15 cellular contexts compared by ENCODE assay signal in the genomic region with DNA sequence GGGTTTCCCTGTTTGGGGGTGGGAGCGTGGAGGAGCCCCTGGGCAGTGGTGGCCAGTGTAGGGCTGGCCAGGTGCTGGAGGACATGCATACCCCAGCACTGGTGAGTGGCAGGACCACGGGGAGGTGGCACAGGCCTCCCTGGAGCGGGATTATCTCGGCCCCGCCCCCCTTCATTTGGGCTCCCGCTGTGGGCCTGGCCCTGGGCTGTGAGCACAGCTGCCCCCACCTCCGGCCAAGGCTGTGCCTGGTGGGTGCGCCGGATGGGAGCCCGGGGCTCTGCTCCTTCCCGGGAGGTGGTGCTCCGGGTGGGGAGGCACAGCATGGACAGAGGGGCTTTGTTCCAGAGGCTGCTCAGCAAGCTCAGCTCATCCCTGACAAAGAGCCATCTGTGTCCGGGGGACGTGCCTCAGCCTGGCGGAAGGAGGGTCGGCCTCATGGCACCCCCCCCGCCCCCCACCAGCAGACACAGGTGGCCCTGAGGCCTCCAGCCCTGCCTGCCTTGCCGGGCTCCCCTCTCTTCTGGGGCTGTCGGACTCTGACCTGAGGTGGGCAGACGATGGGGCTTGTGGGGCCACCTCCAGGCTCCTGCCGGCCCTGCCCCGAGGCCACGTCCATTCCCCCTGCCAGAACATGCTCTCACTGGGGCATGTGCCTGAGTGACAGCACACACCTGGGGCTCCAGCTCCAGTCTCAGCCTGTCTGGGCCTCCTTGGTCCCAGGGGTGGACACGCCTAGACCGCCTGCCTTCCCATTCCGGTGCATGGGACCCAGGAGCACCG. TPM values are rescaled to one million over a fixed set of nuclear protein-coding genes. Genes with fewer than 3 reads are reported as not detected.
A peak's percentile ranks its signal among the peaks of the same experiment; 100 is the strongest.
DNase-seq lines count a peak whose midpoint lies in the region; ATAC-seq, FAIRE-seq and TF ChIP-seq lines count a peak whose summit lies in the region.
"Had no signal": no experiment of that assay in that cellular context is flagged by ENCODE, and none has a peak within 500 bp of the region (broad histone marks: within the 10 kb centered on the region; RNA-seq: fewer than 3 reads in every experiment).

No MANE protein-coding gene starts in this region.

- CTCF ChIA-PET in mammary epithelial cell (lab: Charles Lee; ENCODE audit: low non-redundant PET) = interaction anchor here (0.5 to 0.6 kb wide), 2 partner anchors 57 to 918 kb away, joined by 3 to 6 read pairs; no protein-coding TSS in a partner anchor
- CTCF ChIA-PET in HepG2 (lab: Yijun Ruan, JAX; ENCODE audit: low intra/inter-chr PET ratio, low total read pairs) = no interaction called here

- H3K4me3 Mint-ChIP-seq in activated T-cell treated with anti-CD3 and anti-CD28 coated beads, Interleukin-2, amount 50 U/mL, for 24 hours = no peak overlapping the region

- ATAC-seq in HepG2 = peak; percentile 62
- no peak for ATAC-seq in GM18517 (IDR thresholded peaks at IDR 0.05; ENCODE audit: unreplicated experiment)
- ATAC-seq: PC-3 had no signal

- H3K27ac ChIP-seq in mammary epithelial cell (ENCODE audit: insufficient read depth, low read depth, low read length) (no peak overlapping the region), HepG2 (ENCODE audit: extremely low read length, insufficient read depth, low read length) (peak overlapping the region; percentile 96), testis (no peak overlapping the region)
- H3K27ac ChIP-seq: ascending aorta, transverse colon had no signal

- H3K9ac ChIP-seq in mammary epithelial cell (ENCODE audit: insufficient read depth, low read length) (no peak overlapping the region), HepG2 (ENCODE audit: insufficient read depth, low read depth, low read length) (peak overlapping the region; percentile 79)

- DNase-seq in activated T-cell treated with anti-CD3 and anti-CD28 coated beads, Interleukin-2, amount 50 U/mL, for 24 hours = peak; percentile 30
- DNase-seq in activated T-cell treated with anti-CD3 and anti-CD28 coated beads for 4 hours (no peak), mammary epithelial cell (no peak), HepG2 (ENCODE audit: low spot score) (peak; percentile 91), testis (peak; percentile 50), NCI-H2196 (lab: John Stamatoyannopoulos, UW; ENCODE audit: unreplicated experiment) (no peak), NCI-H446 treated with DMSO at 0.1 percent for 48 hours (lab: John Stamatoyannopoulos, UW) (no peak)
- DNase-seq: ACHN; activated CD8-positive, alpha-beta memory T cell treated with anti-CD3 and anti-CD28 coated beads, Interleukin-2, amount 50 U/mL, for 4 hours; DMS53; PC-3; transverse colon had no signal

- dilution Hi-C loops in mammary epithelial cell (cut with HindIII; ENCODE audit: low sequenced_read_pairs) = no loop called here

- H3K79me2 ChIP-seq in mammary epithelial cell (ENCODE audit: insufficient read depth, low read length) (no peaks in the 10 kb centered on the region), HepG2 (ENCODE audit: insufficient read depth, low read length) (peaks cover 18% of the 10 kb centered on the region)

- H3K4me2 ChIP-seq in mammary epithelial cell (ENCODE audit: insufficient read depth, low read depth, low read length) (peak overlapping the region; percentile 26), HepG2 (ENCODE audit: low read depth, low read length) (peak overlapping the region; percentile 67)

- TF ChIP-seq POLR2A in HepG2 (IDR thresholded peaks at IDR 0.05; ENCODE audit: insufficient read depth in 1 of 2, low read depth in 2 of 2, low read length in 2 of 2) (peak in 1 of 2 experiments; percentile 54; a peak in 2 of 4 replicates), testis (IDR thresholded peaks at IDR 0.05) (no peak)

- TF ChIP-seq EP300 in HepG2 (IDR thresholded peaks at IDR 0.05; ENCODE audit: low read depth in 2 of 2, low read length in 2 of 2) = peak in 1 of 2 experiments; percentile 66; a peak in 2 of 4 replicates
- TF ChIP-seq EP300 in HepG2 (CRISPR knock-in tag; IDR thresholded peaks at IDR 0.05; ENCODE audit: borderline replicate concordance) = peak; percentile 77

- H3K9me3 ChIP-seq in mammary epithelial cell (replicated peaks; ENCODE audit: insufficient read depth, low read length) (no peaks in the 10 kb centered on the region), HepG2 (ENCODE audit: low read length) (no peaks in the 10 kb centered on the region), testis (no peaks in the 10 kb centered on the region)
- H3K9me3 ChIP-seq: ascending aorta, transverse colon had no signal

- H3K27me3 Mint-ChIP-seq in activated T-cell treated with anti-CD3 and anti-CD28 coated beads, Interleukin-2, amount 50 U/mL, for 24 hours = no peaks in the 10 kb centered on the region

- peak; percentile 72 for FAIRE-seq in HepG2 (lab: Jason Lieb, UNC)
- FAIRE-seq: endometrium had no signal

- POLR2A ChIA-PET in HepG2 (lab: Yijun Ruan, JAX) = interaction anchor here (0.9 to 1.8 kb wide), 6 partner anchors 8 to 199 kb away, joined by 3 to 8 read pairs (median 4); partner anchors contain the start of genes BRF1 and TMEM121

- TF ChIP-seq CTCF in mammary epithelial cell (conservative IDR thresholded peaks at IDR 0.05 in 1 of 2, IDR thresholded peaks at IDR 0.05 in 1 of 2; ENCODE audit: extremely low read depth in 1 of 2, insufficient read depth in 1 of 2, low read depth in 1 of 2, low read length in 2 of 2) (no peak), HepG2 (CRISPR knock-in tag; IDR thresholded peaks at IDR 0.05) (peak; percentile 44), testis (IDR thresholded peaks at IDR 0.05) (no peak)

- H3K9me3 Mint-ChIP-seq in activated T-cell treated with anti-CD3 and anti-CD28 coated beads, Interleukin-2, amount 50 U/mL, for 24 hours = no peaks in the 10 kb centered on the region

- peaks cover 20% of the 10 kb centered on the region for H3K36me3 Mint-ChIP-seq in activated T-cell treated with anti-CD3 and anti-CD28 coated beads, Interleukin-2, amount 50 U/mL, for 24 hours (ENCODE audit: low read depth)

- no peak overlapping the region for H3K4me3 ChIP-seq in mammary epithelial cell (replicated peaks in 1 of 3; ENCODE audit: insufficient read depth in 1 of 3, low read depth in 2 of 3, low read length in 3 of 3)
- peak overlapping the region in 2 of 3 experiments; percentile 6 to 52; a peak in 2 of 6 replicates for H3K4me3 ChIP-seq in HepG2 (replicated peaks in 1 of 3; ENCODE audit: insufficient read depth in 1 of 3, low read depth in 2 of 3, low read length in 3 of 3)
- no peak overlapping the region for H3K4me3 ChIP-seq in testis
- H3K4me3 ChIP-seq: ascending aorta, transverse colon had no signal

- H3K4me1 Mint-ChIP-seq in activated T-cell treated with anti-CD3 and anti-CD28 coated beads, Interleukin-2, amount 50 U/mL, for 24 hours (ENCODE audit: low read depth) = no peaks in the 10 kb centered on the region

- H3K4me1 ChIP-seq in mammary epithelial cell (ENCODE audit: insufficient read depth, low read length) (peaks cover 18% of the 10 kb centered on the region), HepG2 (ENCODE audit: insufficient read depth, low read length) (peaks cover 92% of the 10 kb centered on the region), testis (peaks cover 9% of the 10 kb centered on the region)
- H3K4me1 ChIP-seq: ascending aorta, transverse colon had no signal

- no TSS peak for BruUV-seq in mammary epithelial cell (replicated peaks; lab: Mats Ljungman, UMichigan)
- no TSS peak for BruUV-seq in HepG2 (replicated peaks; lab: Mats Ljungman, UMichigan)

- H3K36me3 ChIP-seq in mammary epithelial cell (ENCODE audit: insufficient read depth, low read length) = no peaks in the 10 kb centered on the region
- H3K36me3 ChIP-seq in HepG2 (replicated peaks in 1 of 2; ENCODE audit: control insufficient read depth in 1 of 2, insufficient read depth in 2 of 2, low read length in 2 of 2) = no peaks in the 10 kb centered on the region; a peak in 1 of 5 replicates
- H3K36me3 ChIP-seq in testis (ENCODE audit: low read depth, missing control alignments) = no peaks in the 10 kb centered on the region
- H3K36me3 ChIP-seq: transverse colon had no signal

- H4K20me1 ChIP-seq in mammary epithelial cell (ENCODE audit: insufficient read depth, low read length) (no peaks in the 10 kb centered on the region), HepG2 (ENCODE audit: insufficient read depth, low read length) (no peaks in the 10 kb centered on the region)

- H3K27ac Mint-ChIP-seq in activated T-cell treated with anti-CD3 and anti-CD28 coated beads, Interleukin-2, amount 50 U/mL, for 24 hours = no peak overlapping the region

- intact Hi-C loops in mammary epithelial cell (cut with micrococcal nuclease) = no loop called here
- intact Hi-C loops in HepG2 (cut with micrococcal nuclease; ENCODE audit: unreplicated experiment) = loop anchor here (1.0 to 10.0 kb wide), 2 partner anchors 8 to 185 kb away; partner anchors contain the start of genes PACS2 and TEDC1
- intact Hi-C loops in testis (cut with DNase I; ENCODE audit: low total_unique reads) = no loop called here

- H3K27me3 ChIP-seq in mammary epithelial cell (ENCODE audit: insufficient read depth, low read length) (no peaks in the 10 kb centered on the region), HepG2 (ENCODE audit: control insufficient read depth in 1 of 2, insufficient read depth in 2 of 2, low read length in 2 of 2) (no peaks in the 10 kb centered on the region), testis (no peaks in the 10 kb centered on the region)
- H3K27me3 ChIP-seq: ascending aorta, transverse colon had no signal

- no peak; the same call in 1 of the 2 replicates for TF ChIP-seq RAD21 in HepG2 (CRISPR knock-in tag; IDR thresholded peaks at IDR 0.05)

- in situ Hi-C loops in mammary epithelial cell (cut with MboI; ENCODE audit: low sequenced_read_pairs in 2 of 2) = no loop called here
- in situ Hi-C loops in HepG2 (cut with HindIII; ENCODE audit: extremely low pct_ligation_motif_present, low pct_unique_long_range_greater_than_20kb) = no loop called here

- 11% methylated on average over 12 of the region's 27 CpGs for WGBS in mammary epithelial cell (ENCODE audit: low coverage, missing lambda C conversion rate)
- no CpG with 5 or more reads among the region's 27 CpGs for WGBS in HepG2 (ENCODE audit: low lambda C conversion rate)
- WGBS in testis, 2 donors = 60 to 70% methylated on average over 1 to 27 of the region's 27 CpGs

- H2AFZ ChIP-seq in mammary epithelial cell (ENCODE audit: low read depth, low read length) (peak overlapping the region; percentile 25), HepG2 (ENCODE audit: low read length) (no peak overlapping the region)

RNA-seq across cellular contexts. Expression of gene TEDC1, which starts 8.4 kb away (rescaled TPM):
- total RNA-seq in mammary epithelial cell (10 to 100 TPM in 1 of 2 donors, 1 to 10 TPM in 1; 3.5 to 21.3 TPM), HepG2 (2016; rRNA removed; fragmentation: Illumina TruSeq; extraction: Trizol) (20.7 and 27.4 TPM in 2 replicates), testis (10 to 100 TPM; 16.4 to 16.7 TPM)
- polyA plus RNA-seq in mammary epithelial cell (12.6 TPM), HepG2 (2011; rRNA removed) (5.7 and 7.3 TPM in 2 replicates), testis (ENCODE audit: insufficient read depth, low read depth, low replicate concordance) (8.8 TPM)
- 2.1 TPM for polyA minus RNA-seq in mammary epithelial cell
- total RNA-seq in HepG2 (2016; cell fraction: cytosol; rRNA removed; fragmentation: Illumina TruSeq; extraction: Trizol; ENCODE audit: low read depth) = 9.2 and 10.3 TPM in 2 replicates
- total RNA-seq in HepG2 (2016; cell fraction: insoluble cytoplasmic fraction; rRNA removed; fragmentation: Illumina TruSeq; extraction: Trizol) = 21.2 and 28.4 TPM in 2 replicates
- total RNA-seq in HepG2 (2016; cell fraction: membrane; rRNA removed; fragmentation: Illumina TruSeq; extraction: Trizol) = 12.9 and 13.8 TPM in 2 replicates
- 15.9 and 16.8 TPM in 2 replicates for total RNA-seq in HepG2 (2016; cell fraction: nucleus; rRNA removed; fragmentation: Illumina TruSeq; extraction: Trizol)
- polyA plus RNA-seq in HepG2 (2011; cell fraction: cytosol; rRNA removed) = 4.1 and 10.9 TPM in 2 replicates
- polyA plus RNA-seq in HepG2 (2011; cell fraction: nucleus; rRNA removed) = 20.8 and 27.4 TPM in 2 replicates
- polyA plus RNA-seq in HepG2 (2012) = 4.5 and 5.0 TPM in 2 replicates
- polyA plus RNA-seq in HepG2 (2016; cell fraction: cytosol; fragmentation: Illumina TruSeq; extraction: Trizol; ENCODE audit: low read depth) = 5.8 and 6.5 TPM in 2 replicates
- polyA plus RNA-seq in HepG2 (2016; cell fraction: insoluble cytoplasmic fraction; fragmentation: Illumina TruSeq; extraction: Trizol; ENCODE audit: low read depth) = 20.9 and 21.6 TPM in 2 replicates
- 9.6 and 10.0 TPM in 2 replicates for polyA plus RNA-seq in HepG2 (2016; cell fraction: membrane; fragmentation: Illumina TruSeq; extraction: Trizol; ENCODE audit: low read depth)
- 36.1 and 37.5 TPM in 2 replicates for polyA plus RNA-seq in HepG2 (2016; cell fraction: nucleus; fragmentation: Illumina TruSeq; extraction: Trizol; ENCODE audit: insufficient read depth, low read depth)
- polyA minus RNA-seq in HepG2 (2011; rRNA and poly(A)+ RNA removed; ENCODE audit: low replicate concordance) = 12.1 and 23.1 TPM in 2 replicates
- polyA minus RNA-seq in HepG2 (2011; cell fraction: cytosol; rRNA and poly(A)+ RNA removed) = 2.8 and 5.5 TPM in 2 replicates
- 7.3 and 9.0 TPM in 2 replicates for polyA minus RNA-seq in HepG2 (2011; cell fraction: nucleus; rRNA and poly(A)+ RNA removed)

RNA-seq across cellular contexts. Expression of gene CRIP1, which starts 12.8 kb away (rescaled TPM):
- under 1 TPM; 0.50 to 0.59 TPM for total RNA-seq in mammary epithelial cell
- 0.37 TPM for polyA plus RNA-seq in mammary epithelial cell
- polyA minus RNA-seq in mammary epithelial cell = not detected
- 53.9 and 59.7 TPM in 2 replicates for total RNA-seq in HepG2 (2016; rRNA removed; fragmentation: Illumina TruSeq; extraction: Trizol)
- total RNA-seq in HepG2 (2016; cell fraction: cytosol; rRNA removed; fragmentation: Illumina TruSeq; extraction: Trizol; ENCODE audit: low read depth) = 18.2 and 27.4 TPM in 2 replicates
- total RNA-seq in HepG2 (2016; cell fraction: insoluble cytoplasmic fraction; rRNA removed; fragmentation: Illumina TruSeq; extraction: Trizol) = 53.1 and 55.2 TPM in 2 replicates
- 23.1 and 27.8 TPM in 2 replicates for total RNA-seq in HepG2 (2016; cell fraction: membrane; rRNA removed; fragmentation: Illumina TruSeq; extraction: Trizol)
- total RNA-seq in HepG2 (2016; cell fraction: nucleus; rRNA removed; fragmentation: Illumina TruSeq; extraction: Trizol) = 25.3 and 26.5 TPM in 2 replicates
- 59.5 and 62.2 TPM in 2 replicates for polyA plus RNA-seq in HepG2 (2011; rRNA removed)
- polyA plus RNA-seq in HepG2 (2011; cell fraction: cytosol; rRNA removed) = 27.8 and 82.6 TPM in 2 replicates
- 47.3 and 55.5 TPM in 2 replicates for polyA plus RNA-seq in HepG2 (2011; cell fraction: nucleus; rRNA removed)
- polyA plus RNA-seq in HepG2 (2012) = 46.4 and 49.2 TPM in 2 replicates
- polyA plus RNA-seq in HepG2 (2016; cell fraction: cytosol; fragmentation: Illumina TruSeq; extraction: Trizol; ENCODE audit: low read depth) = 85.4 and 115 TPM in 2 replicates
- 142 and 159 TPM in 2 replicates for polyA plus RNA-seq in HepG2 (2016; cell fraction: insoluble cytoplasmic fraction; fragmentation: Illumina TruSeq; extraction: Trizol; ENCODE audit: low read depth)
- polyA plus RNA-seq in HepG2 (2016; cell fraction: membrane; fragmentation: Illumina TruSeq; extraction: Trizol; ENCODE audit: low read depth) = 67.3 and 82.2 TPM in 2 replicates
- polyA plus RNA-seq in HepG2 (2016; cell fraction: nucleus; fragmentation: Illumina TruSeq; extraction: Trizol; ENCODE audit: insufficient read depth, low read depth) = 136 and 137 TPM in 2 replicates
- 24.8 and 136 TPM in 2 replicates for polyA minus RNA-seq in HepG2 (2011; rRNA and poly(A)+ RNA removed; ENCODE audit: low replicate concordance)
- 20.6 and 28.4 TPM in 2 replicates for polyA minus RNA-seq in HepG2 (2011; cell fraction: cytosol; rRNA and poly(A)+ RNA removed)
- polyA minus RNA-seq in HepG2 (2011; cell fraction: nucleus; rRNA and poly(A)+ RNA removed) = 4.7 and 11.8 TPM in 2 replicates
- total RNA-seq in testis = 1 to 10 TPM; 3.0 to 4.4 TPM
- 154 TPM for polyA plus RNA-seq in testis (ENCODE audit: insufficient read depth, low read depth, low replicate concordance)

RNA-seq across cellular contexts. Expression of gene CRIP2, which starts 24.8 kb away (rescaled TPM):
- total RNA-seq in mammary epithelial cell = 100 to 1,000 TPM in 1 of 2 donors, 10 to 100 TPM in 1; 97.7 to 103 TPM
- polyA plus RNA-seq in mammary epithelial cell = 120 TPM
- 52.5 TPM for polyA minus RNA-seq in mammary epithelial cell
- 32.1 and 37.9 TPM in 2 replicates for total RNA-seq in HepG2 (2016; rRNA removed; fragmentation: Illumina TruSeq; extraction: Trizol)
- total RNA-seq in HepG2 (2016; cell fraction: cytosol; rRNA removed; fragmentation: Illumina TruSeq; extraction: Trizol; ENCODE audit: low read depth) = 22.2 and 30.3 TPM in 2 replicates
- total RNA-seq in HepG2 (2016; cell fraction: insoluble cytoplasmic fraction; rRNA removed; fragmentation: Illumina TruSeq; extraction: Trizol) = 29.1 and 37.9 TPM in 2 replicates
- 30.8 and 36.2 TPM in 2 replicates for total RNA-seq in HepG2 (2016; cell fraction: membrane; rRNA removed; fragmentation: Illumina TruSeq; extraction: Trizol)
- total RNA-seq in HepG2 (2016; cell fraction: nucleus; rRNA removed; fragmentation: Illumina TruSeq; extraction: Trizol) = 14.7 and 15.4 TPM in 2 replicates
- 18.0 and 31.6 TPM in 2 replicates for polyA plus RNA-seq in HepG2 (2011; rRNA removed)
- 18.1 and 57.4 TPM in 2 replicates for polyA plus RNA-seq in HepG2 (2011; cell fraction: cytosol; rRNA removed)
- polyA plus RNA-seq in HepG2 (2011; cell fraction: nucleus; rRNA removed) = 37.9 and 74.0 TPM in 2 replicates
- 3.6 and 7.4 TPM in 2 replicates for polyA plus RNA-seq in HepG2 (2012)
- 34.0 and 41.4 TPM in 2 replicates for polyA plus RNA-seq in HepG2 (2016; cell fraction: cytosol; fragmentation: Illumina TruSeq; extraction: Trizol; ENCODE audit: low read depth)
- 44.2 and 51.5 TPM in 2 replicates for polyA plus RNA-seq in HepG2 (2016; cell fraction: insoluble cytoplasmic fraction; fragmentation: Illumina TruSeq; extraction: Trizol; ENCODE audit: low read depth)
- 41.2 and 43.7 TPM in 2 replicates for polyA plus RNA-seq in HepG2 (2016; cell fraction: membrane; fragmentation: Illumina TruSeq; extraction: Trizol; ENCODE audit: low read depth)
- 39.7 and 41.0 TPM in 2 replicates for polyA plus RNA-seq in HepG2 (2016; cell fraction: nucleus; fragmentation: Illumina TruSeq; extraction: Trizol; ENCODE audit: insufficient read depth, low read depth)
- 21.4 and 23.6 TPM in 2 replicates for polyA minus RNA-seq in HepG2 (2011; rRNA and poly(A)+ RNA removed; ENCODE audit: low replicate concordance)
- 8.4 and 15.7 TPM in 2 replicates for polyA minus RNA-seq in HepG2 (2011; cell fraction: cytosol; rRNA and poly(A)+ RNA removed)
- 2.2 and 7.5 TPM in 2 replicates for polyA minus RNA-seq in HepG2 (2011; cell fraction: nucleus; rRNA and poly(A)+ RNA removed)
- 100 to 1,000 TPM; 114 to 159 TPM for total RNA-seq in testis
- 121 TPM for polyA plus RNA-seq in testis (ENCODE audit: insufficient read depth, low read depth, low replicate concordance)

RNA-seq across cellular contexts. Expression of gene TMEM121, which starts 26.9 kb away (rescaled TPM):
- total RNA-seq in mammary epithelial cell = 1 to 10 TPM; 2.2 to 6.0 TPM
- polyA plus RNA-seq in mammary epithelial cell = 1.9 TPM
- polyA minus RNA-seq in mammary epithelial cell = not detected
- total RNA-seq in HepG2 (2016; rRNA removed; fragmentation: Illumina TruSeq; extraction: Trizol) = 10.8 and 19.0 TPM in 2 replicates
- total RNA-seq in HepG2 (2016; cell fraction: cytosol; rRNA removed; fragmentation: Illumina TruSeq; extraction: Trizol; ENCODE audit: low read depth) = 11.9 and 15.2 TPM in 2 replicates
- 12.1 and 17.9 TPM in 2 replicates for total RNA-seq in HepG2 (2016; cell fraction: insoluble cytoplasmic fraction; rRNA removed; fragmentation: Illumina TruSeq; extraction: Trizol)
- 21.1 and 26.4 TPM in 2 replicates for total RNA-seq in HepG2 (2016; cell fraction: membrane; rRNA removed; fragmentation: Illumina TruSeq; extraction: Trizol)
- 8.8 and 9.1 TPM in 2 replicates for total RNA-seq in HepG2 (2016; cell fraction: nucleus; rRNA removed; fragmentation: Illumina TruSeq; extraction: Trizol)
- 6.6 and 10.9 TPM in 2 replicates for polyA plus RNA-seq in HepG2 (2011; rRNA removed)
- 11.8 and 25.5 TPM in 2 replicates for polyA plus RNA-seq in HepG2 (2011; cell fraction: cytosol; rRNA removed)
- polyA plus RNA-seq in HepG2 (2011; cell fraction: nucleus; rRNA removed) = 16.5 and 16.6 TPM in 2 replicates
- 4.0 and 4.3 TPM in 2 replicates for polyA plus RNA-seq in HepG2 (2012)
- 8.8 and 9.5 TPM in 2 replicates for polyA plus RNA-seq in HepG2 (2016; cell fraction: cytosol; fragmentation: Illumina TruSeq; extraction: Trizol; ENCODE audit: low read depth)
- 8.7 and 9.4 TPM in 2 replicates for polyA plus RNA-seq in HepG2 (2016; cell fraction: insoluble cytoplasmic fraction; fragmentation: Illumina TruSeq; extraction: Trizol; ENCODE audit: low read depth)
- polyA plus RNA-seq in HepG2 (2016; cell fraction: membrane; fragmentation: Illumina TruSeq; extraction: Trizol; ENCODE audit: low read depth) = 13.5 TPM in 2 replicates
- 12.3 and 13.5 TPM in 2 replicates for polyA plus RNA-seq in HepG2 (2016; cell fraction: nucleus; fragmentation: Illumina TruSeq; extraction: Trizol; ENCODE audit: insufficient read depth, low read depth)
- polyA minus RNA-seq in HepG2 (2011; rRNA and poly(A)+ RNA removed; ENCODE audit: low replicate concordance) = 0.82 and 39.5 TPM in 2 replicates
- 12.8 and 13.8 TPM in 2 replicates for polyA minus RNA-seq in HepG2 (2011; cell fraction: cytosol; rRNA and poly(A)+ RNA removed)
- 4.1 and 4.5 TPM in 2 replicates for polyA minus RNA-seq in HepG2 (2011; cell fraction: nucleus; rRNA and poly(A)+ RNA removed)
- total RNA-seq in testis = 1 to 10 TPM; 3.7 to 4.8 TPM
- polyA plus RNA-seq in testis (ENCODE audit: insufficient read depth, low read depth, low replicate concordance) = 1.4 TPM

Comparison
In these comparisons a context has a peak if more than half of its experiments do, and no peak if none do; other contexts are left out.
1. DNase-seq: peak in activated T-cell treated with anti-CD3 and anti-CD28 coated beads, Interleukin-2, amount 50 U/mL, for 24 hours (single experiment), HepG2 (single experiment) and testis (single experiment); none in activated T-cell treated with anti-CD3 and anti-CD28 coated beads for 4 hours (single experiment), mammary epithelial cell (single experiment), NCI-H2196 (single experiment) and NCI-H446 treated with DMSO at 0.1 percent for 48 hours (single experiment).
2. H3K4me3 ChIP-seq: peak in HepG2 (2 of 3); none in mammary epithelial cell (0 of 3) and testis (0 of 2).